In genomic region chr14:27049611-27050172, GRCh38 we compare ENCODE assay signal across 14 cellular contexts.
"Had no signal": no experiment of that assay in that cellular context is flagged by ENCODE, and none has a peak within 500 bp of the region (broad histone marks: within the 10 kb centered on the region; RNA-seq: fewer than 3 reads in every experiment).

No MANE protein-coding gene starts in this region.

- FAIRE-seq: keratinocyte had no signal

- ATAC-seq: activated CD8-positive, alpha-beta memory T cell treated with anti-CD3 and anti-CD28 coated beads, Interleukin-2, amount 10 ng/mL, durations not matched to agents 7 days and 5 days; activated T-cell treated with anti-CD3 and anti-CD28 coated beads, Interleukin-2, amount 50 U/mL, for 4 hours; gastroesophageal sphincter; left ventricle myocardium superior had no signal

- H3K36me3 ChIP-seq: breast epithelium, gastroesophageal sphincter, ovary had no signal

- H3K4me1 ChIP-seq: breast epithelium, gastroesophageal sphincter had no signal

- DNase-seq: activated CD4-positive, alpha-beta T cell treated with anti-CD3 and anti-CD28 coated beads for 1 hour; activated CD4-positive, alpha-beta T cell treated with anti-CD3 and anti-CD28 coated beads, Interleukin-2, amount 50 U/mL, for 48 hours; activated CD8-positive, alpha-beta memory T cell treated with anti-CD3 and anti-CD28 coated beads, Interleukin-2, amount 10 ng/mL, durations not matched to agents 7 days and 5 days; activated T-cell treated with anti-CD3 and anti-CD28 coated beads, Interleukin-2, amount 50 U/mL, for 4 hours; aorta; dermis blood vessel endothelial cell; left ventricle myocardium superior; mesenchymal stem cell; ovary; stimulated activated CD4-positive, alpha-beta T cell treated with anti-CD3 and anti-CD28 coated beads, Interleukin-12 subunit alpha, Interleukin-12 subunit beta, amount 100 ng/mL, for 4 hours; stimulated activated naive CD4-positive, alpha-beta T cell had no signal

- H3K4me3 ChIP-seq: breast epithelium, gastroesophageal sphincter, ovary had no signal

- H3K27me3 ChIP-seq: breast epithelium, gastroesophageal sphincter, ovary had no signal

- H3K27ac ChIP-seq: breast epithelium, gastroesophageal sphincter, ovary had no signal

- H3K9me3 ChIP-seq: breast epithelium, ovary had no signal
